ENCODE assay signal across 10 cellular contexts in genomic region chr4:41881931-41882621, GRCh38. TPM values are rescaled to one million over a fixed set of nuclear protein-coding genes. Genes with fewer than 3 reads are reported as not detected.
DNase-seq lines count a peak whose midpoint lies in the region; ATAC-seq and TF ChIP-seq lines count a peak whose summit lies in the region.
"Had no signal": no experiment of that assay in that cellular context is flagged by ENCODE, and none has a peak within 500 bp of the region (broad histone marks: within the 10 kb centered on the region; RNA-seq: fewer than 3 reads in every experiment).

No MANE protein-coding gene starts in this region.

- no peak for TF ChIP-seq RAD21 in neural cell (conservative IDR thresholded peaks at IDR 0.05)

- H3K4me3 Mint-ChIP-seq in CD4-positive, CD25-positive, alpha-beta regulatory T cell: peak overlapping the region; percentile 4 to 78 (median 62)

- H3K27ac Mint-ChIP-seq in CD4-positive, CD25-positive, alpha-beta regulatory T cell: no peak overlapping the region

- no peak for TF ChIP-seq CTCF in neural cell (IDR thresholded peaks at IDR 0.05; ENCODE audit: poor library complexity, severe bottlenecking)

- peak overlapping the region; percentile 60 for H3K4me3 ChIP-seq in CD4-positive, CD25-positive, alpha-beta regulatory T cell (ENCODE audit: low read depth, low read length)
- H3K4me3 ChIP-seq in HUES6 (ENCODE audit: low read depth, low read length) (peak overlapping the region; percentile 58), ectodermal cell (ENCODE audit: insufficient read depth, low read depth, low read length) (peak overlapping the region; percentile 24), neural cell (ENCODE audit: low read length) (peak overlapping the region; percentile 61)

- no peak for TF ChIP-seq EP300 in neural cell (conservative IDR thresholded peaks at IDR 0.05; ENCODE audit: poor library complexity, severe bottlenecking)

- peaks cover 24% of the 10 kb centered on the region for H3K27me3 ChIP-seq in CD4-positive, CD25-positive, alpha-beta regulatory T cell (ENCODE audit: control insufficient read depth, insufficient read depth, low read length)
- peaks cover 100% of the 10 kb centered on the region for H3K27me3 ChIP-seq in HUES6 (ENCODE audit: control insufficient read depth, insufficient read depth, low read length)
- H3K27me3 ChIP-seq in ectodermal cell (ENCODE audit: control insufficient read depth, insufficient read depth, low read length, poor library complexity, severe bottlenecking): peaks cover 82% of the 10 kb centered on the region
- peaks cover 80% of the 10 kb centered on the region for H3K27me3 ChIP-seq in neural cell (ENCODE audit: insufficient read depth, low read depth, low read length)

- H4K20me1 ChIP-seq in neural cell (ENCODE audit: insufficient read depth): no peaks in the 10 kb centered on the region

- H3K4me1 Mint-ChIP-seq in CD4-positive, CD25-positive, alpha-beta regulatory T cell: peaks cover 2 to 30% (median 13%) of the 10 kb centered on the region in 4 donors

- no peak overlapping the region for H2AFZ ChIP-seq in neural cell (ENCODE audit: low read depth, low read length)

- H3K4me1 ChIP-seq in CD4-positive, CD25-positive, alpha-beta regulatory T cell (ENCODE audit: control insufficient read depth, insufficient read depth, low read length, poor library complexity, severe bottlenecking): peaks cover 25% of the 10 kb centered on the region
- H3K4me1 ChIP-seq in HUES6 (ENCODE audit: control insufficient read depth, insufficient read depth, low read length) (peaks cover 26% of the 10 kb centered on the region), ectodermal cell (ENCODE audit: control insufficient read depth, insufficient read depth, low read length) (peaks cover 38% of the 10 kb centered on the region)
- H3K4me1 ChIP-seq: foreskin keratinocyte had no signal

- H3K9me3 ChIP-seq in CD4-positive, CD25-positive, alpha-beta regulatory T cell (ENCODE audit: control insufficient read depth in 2 of 2, low read length in 2 of 2): no peaks in the 10 kb centered on the region
- H3K9me3 ChIP-seq in HUES6 (ENCODE audit: control insufficient read depth, insufficient read depth, low read depth, low read length) (no peaks in the 10 kb centered on the region), ectodermal cell (ENCODE audit: control insufficient read depth, low read length) (no peaks in the 10 kb centered on the region), neural cell (ENCODE audit: low read length) (no peaks in the 10 kb centered on the region)

- no peak for ATAC-seq in CD4-positive, CD25-positive, alpha-beta regulatory T cell (ENCODE audit: low read depth in 2 of 2)
- ATAC-seq in GM21423 (IDR thresholded peaks at IDR 0.05; ENCODE audit: unreplicated experiment): no peak
- no peak for ATAC-seq in GM19452 (IDR thresholded peaks at IDR 0.05; ENCODE audit: unreplicated experiment)
- no peak for ATAC-seq in HG03571 (IDR thresholded peaks at IDR 0.05; ENCODE audit: unreplicated experiment)

- H3K9me3 Mint-ChIP-seq in CD4-positive, CD25-positive, alpha-beta regulatory T cell: no peaks in the 10 kb centered on the region

- DNase-seq in CD4-positive, CD25-positive, alpha-beta regulatory T cell: peak in 1 of 3 donors; percentile 9
- no peak for DNase-seq in HK-2 (ENCODE audit: unreplicated experiment)

- H3F3A ChIP-seq in neural cell (ENCODE audit: insufficient read depth, low read length, poor library complexity, severe bottlenecking): no peaks in the 10 kb centered on the region

- H3K36me3 Mint-ChIP-seq in CD4-positive, CD25-positive, alpha-beta regulatory T cell: no peaks in the 10 kb centered on the region

- no peak overlapping the region for H3K4me2 ChIP-seq in neural cell (ENCODE audit: low read length)

- H3K27me3 Mint-ChIP-seq in CD4-positive, CD25-positive, alpha-beta regulatory T cell: peaks cover 84% of the 10 kb centered on the region

- H3K9ac ChIP-seq in HUES6 (ENCODE audit: low read length) (no peak overlapping the region), neural cell (ENCODE audit: low read length) (no peak overlapping the region)

- H3K36me3 ChIP-seq in CD4-positive, CD25-positive, alpha-beta regulatory T cell (ENCODE audit: control insufficient read depth, insufficient read depth, low read length): no peaks in the 10 kb centered on the region
- no peaks in the 10 kb centered on the region for H3K36me3 ChIP-seq in HUES6 (ENCODE audit: control insufficient read depth, insufficient read depth, low read length)
- no peaks in the 10 kb centered on the region for H3K36me3 ChIP-seq in ectodermal cell (ENCODE audit: control insufficient read depth, insufficient read depth, low read length)
- no peaks in the 10 kb centered on the region for H3K36me3 ChIP-seq in neural cell (ENCODE audit: insufficient read depth, low read length)

- no peaks in the 10 kb centered on the region for H3K9me2 ChIP-seq in neural cell (ENCODE audit: insufficient read depth, low read length)

- no peaks in the 10 kb centered on the region for H3K79me2 ChIP-seq in neural cell (replicated peaks; ENCODE audit: insufficient read depth, low read length)

- no peak overlapping the region for H3K27ac ChIP-seq in CD4-positive, CD25-positive, alpha-beta regulatory T cell (ENCODE audit: insufficient read depth, low read length, poor library complexity, severe bottlenecking)
- H3K27ac ChIP-seq in HUES6 (ENCODE audit: low read depth, low read length): no peak overlapping the region
- H3K27ac ChIP-seq in ectodermal cell (ENCODE audit: insufficient read depth, low read depth, low read length, poor library complexity, severe bottlenecking): no peak overlapping the region
- no peak overlapping the region for H3K27ac ChIP-seq in neural cell (ENCODE audit: low read length)
- H3K27ac ChIP-seq: foreskin keratinocyte, VCaP had no signal

- WGBS in ectodermal cell, 2 experiments: 1 to 2% methylated on average over 53 of the region's 53 CpGs

TF ChIP-seq in neural cell, 6 proteins besides CTCF, POLR2A, EP300 and RAD21:
- TF ChIP-seq MXI1 (conservative IDR thresholded peaks at IDR 0.05; ENCODE audit: poor library complexity, severe bottlenecking) (no peak), POLR2AphosphoS5 (IDR thresholded peaks at IDR 0.05) (peak; percentile 7)

RNA-seq across cellular contexts. Expression of gene TMEM33, which starts 53.2 kb away (rescaled TPM):
- total RNA-seq in CD4-positive, CD25-positive, alpha-beta regulatory T cell: 30.1 TPM
- polyA plus RNA-seq in CD4-positive, CD25-positive, alpha-beta regulatory T cell: 10 to 100 TPM; 20.7 to 37.7 (median 27.6) TPM
- 43.8 TPM for polyA plus RNA-seq in ectodermal cell (2013, experiment 1 of 4)
- 49.0 TPM for polyA plus RNA-seq in ectodermal cell (2013, experiment 2 of 4)
- polyA plus RNA-seq in ectodermal cell (2013, experiment 3 of 4): 35.1 TPM
- polyA plus RNA-seq in ectodermal cell (2013, experiment 4 of 4): 42.0 TPM
- 26.5 and 29.0 TPM in 2 replicates for polyA plus RNA-seq in neural cell
- 104 and 129 TPM in 2 replicates for polyA minus RNA-seq in neural cell
